ENCODE assay signal across 36 cellular contexts in the genomic region with DNA sequence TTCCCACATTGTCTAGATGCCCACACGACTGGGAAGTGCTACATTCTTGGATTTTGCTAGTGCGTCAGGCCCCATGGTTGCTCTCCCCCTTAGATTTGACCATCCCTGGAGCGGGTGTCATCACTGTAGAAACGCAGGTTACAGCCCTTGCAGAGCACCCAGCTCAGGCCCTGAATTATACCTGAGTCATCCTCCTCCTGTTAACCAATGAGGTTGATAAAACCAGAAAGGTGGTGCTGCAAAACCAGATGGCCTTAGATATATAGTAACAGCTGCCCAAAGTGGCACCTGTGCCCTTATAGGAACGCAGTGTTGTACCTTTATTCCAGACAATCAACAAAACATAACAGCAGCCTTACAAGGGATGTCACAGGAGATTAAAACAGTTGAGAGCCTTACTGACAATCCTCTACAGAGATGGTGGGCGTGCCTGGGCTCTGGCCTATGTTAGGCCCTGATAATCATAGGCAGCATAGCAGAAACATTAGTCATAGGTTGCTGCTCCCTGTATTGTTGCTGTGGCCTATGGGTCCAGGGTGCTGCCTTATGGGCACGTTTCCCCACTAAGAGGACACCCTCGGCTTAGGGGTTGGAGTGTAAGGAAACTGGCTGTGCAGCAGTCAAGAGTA. TPM values are rescaled to one million over a fixed set of nuclear protein-coding genes. Genes with fewer than 3 reads are reported as not detected.
DNase-seq lines count a peak whose midpoint lies in the region; ATAC-seq, FAIRE-seq and TF ChIP-seq lines count a peak whose summit lies in the region.
"Had no signal": no experiment of that assay in that cellular context is flagged by ENCODE, and none has a peak within 500 bp of the region (broad histone marks: within the 10 kb centered on the region; RNA-seq: fewer than 3 reads in every experiment).

No MANE protein-coding gene starts in this region.

- intact Hi-C loops in HepG2 (cut with micrococcal nuclease; ENCODE audit: unreplicated experiment) (no loop called here), right lobe of liver (cut with DNase I) (no loop called here), left ventricle myocardium inferior (cut with micrococcal nuclease) (no loop called here), natural killer cell (cut with micrococcal nuclease) (no loop called here)

- H3K4me2 ChIP-seq in HepG2 (ENCODE audit: low read depth, low read length), result no peak overlapping the region
- H3K4me2 ChIP-seq: smooth muscle cell had no signal

- TF ChIP-seq POLR2A in HepG2 (IDR thresholded peaks at IDR 0.05; ENCODE audit: insufficient read depth in 1 of 2, low read depth in 2 of 2, low read length in 2 of 2), result no peak
- no peak for TF ChIP-seq POLR2A in right lobe of liver (IDR thresholded peaks at IDR 0.05)

- H3K79me2 ChIP-seq in HepG2 (ENCODE audit: insufficient read depth, low read length), result no peaks in the 10 kb centered on the region

- no peak for FAIRE-seq in HepG2 (lab: Jason Lieb, UNC)
- FAIRE-seq: A204.1, GM12891, pancreas, RCC 7860 had no signal

- CTCF ChIA-PET in HepG2 (lab: Yijun Ruan, JAX; ENCODE audit: low intra/inter-chr PET ratio, low total read pairs) (no interaction called here), T-cell (lab: Charles Lee) (no interaction called here)

- POLR2A ChIA-PET in HepG2 (lab: Yijun Ruan, JAX) (no interaction called here), T-cell (lab: Charles Lee) (no interaction called here)

- TF ChIP-seq EP300 in HepG2 (IDR thresholded peaks at IDR 0.05; ENCODE audit: low read depth in 2 of 2, low read length in 2 of 2), result no peak
- no peak for TF ChIP-seq EP300 in HepG2 (CRISPR knock-in tag; IDR thresholded peaks at IDR 0.05; ENCODE audit: borderline replicate concordance)

- H3K4me1 Mint-ChIP-seq in natural killer cell (no peaks in the 10 kb centered on the region), T-cell (no peaks in the 10 kb centered on the region)
- H3K4me1 Mint-ChIP-seq: activated CD4-positive, alpha-beta T cell treated with anti-CD3 and anti-CD28 coated beads, Interleukin-2, amount 10 ng/mL, durations not matched to agents 7 days and 5 days; activated CD8-positive, alpha-beta memory T cell treated with anti-CD3 and anti-CD28 coated beads, Interleukin-2, amount 10 ng/mL, durations not matched to agents 7 days and 5 days; activated naive CD8-positive, alpha-beta T cell treated with anti-CD3 and anti-CD28 coated beads, Interleukin-2, amount 10 ng/mL, durations not matched to agents 7 days and 5 days; B cell; CD4-positive, alpha-beta memory T cell; IgD-negative memory B cell had no signal

- in situ Hi-C loops in HepG2 (cut with HindIII; ENCODE audit: extremely low pct_ligation_motif_present, low pct_unique_long_range_greater_than_20kb), result no loop called here

- no peak overlapping the region for H2AFZ ChIP-seq in HepG2 (ENCODE audit: low read length)

- H3K4me3 Mint-ChIP-seq in natural killer cell, result no peak overlapping the region
- H3K4me3 Mint-ChIP-seq in T-cell, result no peak overlapping the region
- H3K4me3 Mint-ChIP-seq: activated CD4-positive, alpha-beta T cell treated with anti-CD3 and anti-CD28 coated beads, Interleukin-2, amount 10 ng/mL, durations not matched to agents 7 days and 5 days; activated CD8-positive, alpha-beta memory T cell treated with anti-CD3 and anti-CD28 coated beads, Interleukin-2, amount 10 ng/mL, durations not matched to agents 7 days and 5 days; activated naive CD8-positive, alpha-beta T cell treated with anti-CD3 and anti-CD28 coated beads, Interleukin-2, amount 10 ng/mL, durations not matched to agents 7 days and 5 days; activated T-cell treated with anti-CD3 and anti-CD28 coated beads, Interleukin-2, amount 50 U/mL, for 4 hours; B cell; CD4-positive, alpha-beta memory T cell; effector memory CD8-positive, alpha-beta T cell; IgD-negative memory B cell had no signal

- H4K20me1 ChIP-seq in HepG2 (ENCODE audit: insufficient read depth, low read length), result no peaks in the 10 kb centered on the region

- ATAC-seq in HepG2 (peak; percentile 53; the same call in 2 of the 3 replicates), right lobe of liver (no peak), RWPE2 (ENCODE audit: low read depth) (peak; percentile 85), natural killer cell (no peak), HG03520 (IDR thresholded peaks at IDR 0.05; ENCODE audit: unreplicated experiment) (no peak), T-cell (replicated peaks in 1 of 4) (no peak)
- ATAC-seq: activated CD8-positive, alpha-beta memory T cell treated with anti-CD3 and anti-CD28 coated beads, Interleukin-2, amount 10 ng/mL, durations not matched to agents 7 days and 5 days; activated T-cell treated with anti-CD3 and anti-CD28 coated beads, Interleukin-2, amount 50 U/mL, for 4 hours; effector memory CD8-positive, alpha-beta T cell; gastrocnemius medialis; left cardiac atrium; pancreas had no signal

- no peak overlapping the region for H3K9ac ChIP-seq in HepG2 (ENCODE audit: insufficient read depth, low read depth, low read length)

- H3K9me3 ChIP-seq in HepG2 (ENCODE audit: low read length), result no peaks in the 10 kb centered on the region
- H3K9me3 ChIP-seq in right lobe of liver, result no peaks in the 10 kb centered on the region
- H3K9me3 ChIP-seq in RWPE2 (ENCODE audit: severe bottlenecking), result no peaks in the 10 kb centered on the region
- H3K9me3 ChIP-seq in left ventricle myocardium inferior (replicated peaks), result no peaks in the 10 kb centered on the region
- H3K9me3 ChIP-seq: ascending aorta, esophagus muscularis mucosa, gastrocnemius medialis, pancreas had no signal

- no peaks in the 10 kb centered on the region for H3K9me3 Mint-ChIP-seq in natural killer cell
- no peaks in the 10 kb centered on the region for H3K9me3 Mint-ChIP-seq in T-cell
- H3K9me3 Mint-ChIP-seq: activated CD4-positive, alpha-beta T cell treated with anti-CD3 and anti-CD28 coated beads, Interleukin-2, amount 10 ng/mL, durations not matched to agents 7 days and 5 days; activated naive CD8-positive, alpha-beta T cell treated with anti-CD3 and anti-CD28 coated beads, Interleukin-2, amount 10 ng/mL, durations not matched to agents 7 days and 5 days; activated T-cell treated with anti-CD3 and anti-CD28 coated beads, Interleukin-2, amount 50 U/mL, for 4 hours; CD4-positive, alpha-beta memory T cell; effector memory CD8-positive, alpha-beta T cell; IgD-negative memory B cell had no signal

- no peak overlapping the region for H3K27ac Mint-ChIP-seq in natural killer cell
- no peak overlapping the region for H3K27ac Mint-ChIP-seq in T-cell
- H3K27ac Mint-ChIP-seq: activated CD4-positive, alpha-beta T cell treated with anti-CD3 and anti-CD28 coated beads, Interleukin-2, amount 10 ng/mL, durations not matched to agents 7 days and 5 days; activated CD8-positive, alpha-beta memory T cell treated with anti-CD3 and anti-CD28 coated beads, Interleukin-2, amount 10 ng/mL, durations not matched to agents 7 days and 5 days; activated naive CD8-positive, alpha-beta T cell treated with anti-CD3 and anti-CD28 coated beads, Interleukin-2, amount 10 ng/mL, durations not matched to agents 7 days and 5 days; B cell; CD4-positive, alpha-beta memory T cell; effector memory CD8-positive, alpha-beta T cell; IgD-negative memory B cell had no signal

- WGBS in HepG2 (ENCODE audit: low lambda C conversion rate), result 37% methylated on average over 6 of the region's 8 CpGs
- WGBS in right lobe of liver (ENCODE audit: insufficient coverage, low coverage, low lambda C conversion rate, missing lambda C conversion rate), result 66% methylated on average over 7 of the region's 8 CpGs

- H3K4me3 ChIP-seq in HepG2 (replicated peaks in 1 of 3; ENCODE audit: insufficient read depth in 1 of 3, low read depth in 2 of 3, low read length in 3 of 3) (no peak overlapping the region), right lobe of liver (no peak overlapping the region), RWPE2 (ENCODE audit: severe bottlenecking) (no peak overlapping the region), left ventricle myocardium inferior (no peak overlapping the region)
- H3K4me3 ChIP-seq: ascending aorta, esophagus muscularis mucosa, gastrocnemius medialis, pancreas, smooth muscle cell had no signal

- no TSS peak for BruUV-seq in HepG2 (replicated peaks; lab: Mats Ljungman, UMichigan)

- H3K27me3 ChIP-seq in HepG2 (ENCODE audit: control insufficient read depth in 1 of 2, insufficient read depth in 2 of 2, low read length in 2 of 2) (no peaks in the 10 kb centered on the region; a peak in 1 of 5 replicates), right lobe of liver (no peaks in the 10 kb centered on the region), RWPE2 (ENCODE audit: insufficient read depth, poor library complexity, severe bottlenecking) (no peaks in the 10 kb centered on the region), left ventricle myocardium inferior (ENCODE audit: low read depth) (no peaks in the 10 kb centered on the region)
- H3K27me3 ChIP-seq: ascending aorta, esophagus muscularis mucosa, gastrocnemius medialis, pancreas had no signal

- DNase-seq in HepG2 (ENCODE audit: low spot score) (peak; percentile 10), right lobe of liver (no peak), RWPE2 (ENCODE audit: low spot score) (no peak), glomerular visceral epithelial cell (ENCODE audit: extremely low spot score) (peak; percentile 8), left ventricle myocardium inferior (no peak), natural killer cell (no peak), T-cell (no peak)
- DNase-seq: activated CD4-positive, alpha-beta T cell treated with anti-CD3 and anti-CD28 coated beads, Interleukin-2, amount 10 ng/mL, durations not matched to agents 7 days and 5 days; activated CD8-positive, alpha-beta memory T cell treated with anti-CD3 and anti-CD28 coated beads, Interleukin-2, amount 10 ng/mL, durations not matched to agents 7 days and 5 days; activated gamma-delta T cell treated with Interleukin-2 at 50 U/mL for 16 hours; activated naive CD8-positive, alpha-beta T cell treated with anti-CD3 and anti-CD28 coated beads, Interleukin-2, amount 10 ng/mL, durations not matched to agents 7 days and 5 days; activated T-cell treated with anti-CD3 and anti-CD28 coated beads, Interleukin-2, amount 50 U/mL, for 4 hours; CD4-positive, alpha-beta memory T cell; central memory CD4-positive, alpha-beta T cell; cortex of kidney; effector memory CD8-positive, alpha-beta T cell; gastrocnemius medialis; H7; hippocampal formation; left cardiac atrium; NCI-H1048; NCI-H2107; pancreas; stimulated activated CD4-positive, alpha-beta T cell treated with anti-CD3 and anti-CD28 coated beads, Interleukin-1b, Interleukin-23, amount 100 ng/mL, for 48 hours; stimulated activated naive CD4-positive, alpha-beta T cell treated with Interleukin-2 at 50 U/mL for 16 hours; SW 1271; T1000 had no signal

- TF ChIP-seq RAD21 in HepG2 (CRISPR knock-in tag; IDR thresholded peaks at IDR 0.05), result no peak

- H3K27ac ChIP-seq in HepG2 (ENCODE audit: extremely low read length, insufficient read depth, low read length) (no peak overlapping the region), right lobe of liver (no peak overlapping the region), RWPE2 (ENCODE audit: poor library complexity, severe bottlenecking) (no peak overlapping the region), left ventricle myocardium inferior (replicated peaks) (no peak overlapping the region)
- H3K27ac ChIP-seq: ascending aorta, esophagus muscularis mucosa, gastrocnemius medialis, pancreas had no signal

- H3K36me3 ChIP-seq in HepG2 (replicated peaks in 1 of 2; ENCODE audit: control insufficient read depth in 1 of 2, insufficient read depth in 2 of 2, low read length in 2 of 2), result no peaks in the 10 kb centered on the region
- no peaks in the 10 kb centered on the region for H3K36me3 ChIP-seq in right lobe of liver
- no peaks in the 10 kb centered on the region for H3K36me3 ChIP-seq in RWPE2 (ENCODE audit: low read depth)
- no peaks in the 10 kb centered on the region for H3K36me3 ChIP-seq in left ventricle myocardium inferior
- H3K36me3 ChIP-seq: ascending aorta, esophagus muscularis mucosa, gastrocnemius medialis, pancreas had no signal

- H3K4me1 ChIP-seq in HepG2 (ENCODE audit: insufficient read depth, low read length) (no peaks in the 10 kb centered on the region), right lobe of liver (no peaks in the 10 kb centered on the region), RWPE2 (ENCODE audit: insufficient read depth, poor library complexity, severe bottlenecking) (no peaks in the 10 kb centered on the region), left ventricle myocardium inferior (no peaks in the 10 kb centered on the region)
- H3K4me1 ChIP-seq: ascending aorta, esophagus muscularis mucosa, gastrocnemius medialis, pancreas had no signal

- H3K36me3 Mint-ChIP-seq in natural killer cell (no peaks in the 10 kb centered on the region), T-cell (no peaks in the 10 kb centered on the region)
- H3K36me3 Mint-ChIP-seq: activated CD8-positive, alpha-beta memory T cell treated with anti-CD3 and anti-CD28 coated beads, Interleukin-2, amount 10 ng/mL, durations not matched to agents 7 days and 5 days; activated naive CD8-positive, alpha-beta T cell treated with anti-CD3 and anti-CD28 coated beads, Interleukin-2, amount 10 ng/mL, durations not matched to agents 7 days and 5 days; CD4-positive, alpha-beta memory T cell; IgD-negative memory B cell had no signal

- H3K27me3 Mint-ChIP-seq in natural killer cell (ENCODE audit: low read depth in 2 of 2) (peaks cover 4 to 11% of the 10 kb centered on the region in 2 donors), T-cell (peaks cover 5 to 14% of the 10 kb centered on the region in 2 donors)
- H3K27me3 Mint-ChIP-seq: activated naive CD8-positive, alpha-beta T cell treated with anti-CD3 and anti-CD28 coated beads, Interleukin-2, amount 10 ng/mL, durations not matched to agents 7 days and 5 days; B cell had no signal

- TF ChIP-seq CTCF in HepG2 (CRISPR knock-in tag; IDR thresholded peaks at IDR 0.05), result no peak
- no peak for TF ChIP-seq CTCF in right lobe of liver (IDR thresholded peaks at IDR 0.05)
- no peak for TF ChIP-seq CTCF in RWPE2 (IDR thresholded peaks at IDR 0.05; ENCODE audit: poor library complexity, severe bottlenecking)
- TF ChIP-seq CTCF in left ventricle myocardium inferior (IDR thresholded peaks at IDR 0.05; ENCODE audit: borderline replicate concordance), result no peak
- no peak for TF ChIP-seq CTCF in natural killer cell (IDR thresholded peaks at IDR 0.05)

RNA-seq across cellular contexts. Expression of a gene that starts 33.6 kb away (rescaled TPM):
- 24.8 and 27.6 TPM in 2 replicates for total RNA-seq in HepG2 (2016; rRNA removed; fragmentation: Illumina TruSeq; extraction: Trizol)
- total RNA-seq in HepG2 (2016; cell fraction: cytosol; rRNA removed; fragmentation: Illumina TruSeq; extraction: Trizol; ENCODE audit: low read depth), result 7.1 and 10.7 TPM in 2 replicates
- total RNA-seq in HepG2 (2016; cell fraction: insoluble cytoplasmic fraction; rRNA removed; fragmentation: Illumina TruSeq; extraction: Trizol), result 29.5 and 35.3 TPM in 2 replicates
- 14.0 and 17.8 TPM in 2 replicates for total RNA-seq in HepG2 (2016; cell fraction: membrane; rRNA removed; fragmentation: Illumina TruSeq; extraction: Trizol)
- 26.6 and 30.2 TPM in 2 replicates for total RNA-seq in HepG2 (2016; cell fraction: nucleus; rRNA removed; fragmentation: Illumina TruSeq; extraction: Trizol)
- polyA plus RNA-seq in HepG2 (2011; rRNA removed), result 22.1 and 26.4 TPM in 2 replicates
- 12.7 and 16.8 TPM in 2 replicates for polyA plus RNA-seq in HepG2 (2011; cell fraction: cytosol; rRNA removed)
- 18.7 and 22.0 TPM in 2 replicates for polyA plus RNA-seq in HepG2 (2011; cell fraction: nucleus; rRNA removed)
- polyA plus RNA-seq in HepG2 (2012), result 11.0 and 12.2 TPM in 2 replicates
- 1.6 and 1.8 TPM in 2 replicates for polyA plus RNA-seq in HepG2 (2016; cell fraction: cytosol; fragmentation: Illumina TruSeq; extraction: Trizol; ENCODE audit: low read depth)
- 21.4 and 22.2 TPM in 2 replicates for polyA plus RNA-seq in HepG2 (2016; cell fraction: insoluble cytoplasmic fraction; fragmentation: Illumina TruSeq; extraction: Trizol; ENCODE audit: low read depth)
- 3.8 TPM in 2 replicates for polyA plus RNA-seq in HepG2 (2016; cell fraction: membrane; fragmentation: Illumina TruSeq; extraction: Trizol; ENCODE audit: low read depth)
- polyA plus RNA-seq in HepG2 (2016; cell fraction: nucleus; fragmentation: Illumina TruSeq; extraction: Trizol; ENCODE audit: insufficient read depth, low read depth), result 27.2 and 28.0 TPM in 2 replicates
- 12.3 and 24.7 TPM in 2 replicates for polyA minus RNA-seq in HepG2 (2011; rRNA and poly(A)+ RNA removed; ENCODE audit: low replicate concordance)
- 15.3 and 17.6 TPM in 2 replicates for polyA minus RNA-seq in HepG2 (2011; cell fraction: cytosol; rRNA and poly(A)+ RNA removed)
- polyA minus RNA-seq in HepG2 (2011; cell fraction: nucleus; rRNA and poly(A)+ RNA removed), result 33.7 and 35.9 TPM in 2 replicates
- 1 to 10 TPM; 2.6 to 4.7 (median 3.3) TPM for total RNA-seq in right lobe of liver
- 21.0 TPM for total RNA-seq in left ventricle myocardium inferior
- total RNA-seq in natural killer cell, result 10 to 100 TPM; 16.4 to 23.5 (median 21.1) TPM
- 10 to 100 TPM; 14.9 to 34.5 (median 16.5) TPM for total RNA-seq in T-cell

Comparison
In these comparisons a context has a peak if more than half of its experiments do, and no peak if none do; other contexts are left out.
1. ATAC-seq: peak in HepG2 (single experiment) and RWPE2 (single experiment); none in right lobe of liver (0 of 4), natural killer cell (0 of 3), HG03520 (single experiment) and T-cell (0 of 4).
2. DNase-seq: peak in HepG2 (single experiment) and glomerular visceral epithelial cell (single experiment); none in right lobe of liver (0 of 3), RWPE2 (single experiment), left ventricle myocardium inferior (single experiment), natural killer cell (single experiment) and T-cell (0 of 34).